ENCODE assay signal across 1 cellular context in genomic region chr10:104253106-104253505, GRCh38.
TF ChIP-seq lines count a peak whose summit lies in the region.

No MANE protein-coding gene starts in this region.

TF ChIP-seq in HepG2, 621 proteins besides CTCF, POLR2A, EP300 and RAD21 (continued from another document and continues in another):
- TF ChIP-seq MXD1 (CRISPR knock-in tag; IDR thresholded peaks at IDR 0.05) (no peak), HMGXB4 (CRISPR knock-in tag; IDR thresholded peaks at IDR 0.05; ENCODE audit: borderline replicate concordance in 1 of 2, low read depth in 1 of 2) (peak in 1 of 2 experiments; percentile 68; a peak in 2 of 4 replicates), HDAC1 (CRISPR knock-in tag; IDR thresholded peaks at IDR 0.05) (peak; percentile 70), ZBTB2 (CRISPR knock-in tag; IDR thresholded peaks at IDR 0.05; ENCODE audit: low read depth) (no peak), RNF219 (CRISPR knock-in tag; IDR thresholded peaks at IDR 0.05) (no peak), ZBTB40 (IDR thresholded peaks at IDR 0.05) (no peak), ZBTB40 (CRISPR knock-in tag; IDR thresholded peaks at IDR 0.05) (no peak; the same call in 1 of the 2 replicates), ETV5 (CRISPR knock-in tag; IDR thresholded peaks at IDR 0.05; ENCODE audit: borderline replicate concordance) (peak; percentile 56; the same call in 1 of the 2 replicates), ZNF503 (CRISPR knock-in tag; IDR thresholded peaks at IDR 0.05) (peak; percentile 89), ZNF276 (CRISPR knock-in tag; IDR thresholded peaks at IDR 0.05; ENCODE audit: low read depth) (no peak), RNF2 (conservative IDR thresholded peaks at IDR 0.05; ENCODE audit: low read depth) (no peak), ZNF670 (CRISPR knock-in tag; IDR thresholded peaks at IDR 0.05; ENCODE audit: borderline replicate concordance) (no peak), ZNF282 (IDR thresholded peaks at IDR 0.05; ENCODE audit: partially characterized antibody) (no peak), ZHX2 (IDR thresholded peaks at IDR 0.05; ENCODE audit: low read depth) (0 out of 2 replicates have a peak, but pooled peaks have one; percentile 24), ZHX2 (CRISPR knock-in tag; IDR thresholded peaks at IDR 0.05; ENCODE audit: borderline replicate concordance) (no peak), ZNF280B (CRISPR knock-in tag; IDR thresholded peaks at IDR 0.05; ENCODE audit: borderline replicate concordance) (no peak), ZNF891 (CRISPR knock-in tag; IDR thresholded peaks at IDR 0.05) (no peak), BATF2 (CRISPR knock-in tag; IDR thresholded peaks at IDR 0.05) (no peak)
